ENCODE assay signal across 40 cellular contexts in the genomic region with DNA sequence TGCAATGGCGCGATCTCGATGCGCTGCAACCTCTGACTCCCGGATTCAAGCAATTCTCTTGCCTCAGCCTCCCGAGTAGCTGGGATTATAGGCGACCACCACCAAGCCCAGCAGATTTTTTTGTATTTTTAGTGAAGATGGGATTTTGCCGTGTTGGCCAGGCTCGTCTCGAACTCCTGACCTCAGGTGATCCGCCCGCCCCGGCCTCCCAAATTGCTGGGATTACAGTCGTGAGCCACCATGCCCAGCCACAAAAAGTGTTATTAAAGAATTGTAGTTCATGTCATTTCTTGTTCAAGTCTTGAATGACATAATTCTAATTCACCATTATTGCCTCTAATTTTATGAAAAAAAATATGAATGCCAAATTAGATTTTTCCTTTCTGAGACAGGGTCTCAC.
"Had no signal": no experiment of that assay in that cellular context is flagged by ENCODE, and none has a peak within 500 bp of the region (broad histone marks: within the 10 kb centered on the region; RNA-seq: fewer than 3 reads in every experiment).

No MANE protein-coding gene starts in this region.

- H3K27ac Mint-ChIP-seq: activated naive CD4-positive, alpha-beta T cell treated with anti-CD3 and anti-CD28 coated beads for 36 hours; activated naive CD4-positive, alpha-beta T cell treated with anti-CD3 and anti-CD28 coated beads, Interleukin-2, amount 10 ng/mL, durations not matched to agents 7 days and 5 days; activated naive CD4-positive, alpha-beta T cell treated with anti-CD3 and anti-CD28 coated beads, Interleukin-2, amount 50 U/mL, for 24 hours; activated naive CD4-positive, alpha-beta T cell treated with anti-CD3 and anti-CD28 coated beads, Interleukin-2, amount 50 U/mL, for 72 hours; activated naive CD8-positive, alpha-beta T cell; activated naive CD8-positive, alpha-beta T cell treated with anti-CD3 and anti-CD28 coated beads for 36 hours; activated naive CD8-positive, alpha-beta T cell treated with anti-CD3 and anti-CD28 coated beads, Interleukin-2, amount 10 ng/mL, durations not matched to agents 7 days and 5 days; activated naive CD8-positive, alpha-beta T cell treated with anti-CD3 and anti-CD28 coated beads, Interleukin-2, amount 50 U/mL, for 24 hours; activated T-cell treated with anti-CD3 and anti-CD28 coated beads, Interleukin-2, amount 50 U/mL, for 24 hours; activated T-cell treated with anti-CD3 and anti-CD28 coated beads, Interleukin-2, amount 50 U/mL, for 72 hours; activated T-helper 1 cell treated with anti-CD3 and anti-CD28 coated beads, Interleukin-12 subunit alpha, Interleukin-12 subunit beta, Interleukin-2, Interleukin-4 antibody, amounts not matched to agents 30 ng/mL and 10 ng/mL and 1 ng/mL, durations not matched to agents 14 hours and 24 hours and 36 hours; activated T-helper 2 cell treated with anti-CD3 and anti-CD28 coated beads, Interferon-gamma antibody, Interleukin-2, Interleukin-4, amounts not matched to agents 10 μg/mL and 5 μg/mL and 100 μg/mL, durations not matched to agents 14 hours and 24 hours and 36 hours; brain had no signal

- H3K4me3 Mint-ChIP-seq: activated naive CD4-positive, alpha-beta T cell treated with anti-CD3 and anti-CD28 coated beads for 36 hours; activated naive CD4-positive, alpha-beta T cell treated with anti-CD3 and anti-CD28 coated beads, Interleukin-2, amount 10 ng/mL, durations not matched to agents 7 days and 5 days; activated naive CD4-positive, alpha-beta T cell treated with anti-CD3 and anti-CD28 coated beads, Interleukin-2, amount 50 U/mL, for 24 hours; activated naive CD8-positive, alpha-beta T cell; activated naive CD8-positive, alpha-beta T cell treated with anti-CD3 and anti-CD28 coated beads for 36 hours; activated naive CD8-positive, alpha-beta T cell treated with anti-CD3 and anti-CD28 coated beads, Interleukin-2, amount 10 ng/mL, durations not matched to agents 7 days and 5 days; activated naive CD8-positive, alpha-beta T cell treated with anti-CD3 and anti-CD28 coated beads, Interleukin-2, amount 50 U/mL, for 24 hours; activated T-cell treated with anti-CD3 and anti-CD28 coated beads, Interleukin-2, amount 50 U/mL, for 24 hours; activated T-cell treated with anti-CD3 and anti-CD28 coated beads, Interleukin-2, amount 50 U/mL, for 4 hours; activated T-cell treated with anti-CD3 and anti-CD28 coated beads, Interleukin-2, amount 50 U/mL, for 72 hours; activated T-helper 1 cell treated with anti-CD3 and anti-CD28 coated beads, Interleukin-12 subunit alpha, Interleukin-12 subunit beta, Interleukin-2, Interleukin-4 antibody, amounts not matched to agents 30 ng/mL and 10 ng/mL and 1 ng/mL, durations not matched to agents 14 hours and 24 hours and 36 hours; activated T-helper 17 cell treated with anti-CD3 and anti-CD28 coated beads, Interleukin-2, amount 50 U/mL, for 72 hours; brain; central memory CD8-positive, alpha-beta T cell had no signal

- H3K4me1 Mint-ChIP-seq: activated naive CD4-positive, alpha-beta T cell treated with anti-CD3 and anti-CD28 coated beads, Interleukin-2, amount 10 ng/mL, durations not matched to agents 7 days and 5 days; activated naive CD4-positive, alpha-beta T cell treated with anti-CD3 and anti-CD28 coated beads, Interleukin-2, amount 50 U/mL, for 24 hours; activated naive CD8-positive, alpha-beta T cell treated with anti-CD3 and anti-CD28 coated beads for 36 hours; activated naive CD8-positive, alpha-beta T cell treated with anti-CD3 and anti-CD28 coated beads, Interleukin-2, amount 10 ng/mL, durations not matched to agents 7 days and 5 days; activated naive CD8-positive, alpha-beta T cell treated with anti-CD3 and anti-CD28 coated beads, Interleukin-2, amount 50 U/mL, for 24 hours; activated T-helper 17 cell treated with anti-CD3 and anti-CD28 coated beads, Interleukin-2, amount 50 U/mL, for 72 hours; brain had no signal

- FAIRE-seq: astrocyte, bronchial epithelial cell had no signal

- H3K27me3 ChIP-seq: adrenal gland, ascending aorta, body of pancreas, brain microvascular endothelial cell, breast epithelium, cardiac muscle cell had no signal

- H3K27me3 Mint-ChIP-seq: activated naive CD4-positive, alpha-beta T cell treated with anti-CD3 and anti-CD28 coated beads, Interleukin-2, amount 10 ng/mL, durations not matched to agents 7 days and 5 days; activated naive CD4-positive, alpha-beta T cell treated with anti-CD3 and anti-CD28 coated beads, Interleukin-2, amount 50 U/mL, for 24 hours; activated naive CD8-positive, alpha-beta T cell; activated naive CD8-positive, alpha-beta T cell treated with anti-CD3 and anti-CD28 coated beads for 36 hours; activated naive CD8-positive, alpha-beta T cell treated with anti-CD3 and anti-CD28 coated beads, Interleukin-2, amount 10 ng/mL, durations not matched to agents 7 days and 5 days; activated naive CD8-positive, alpha-beta T cell treated with anti-CD3 and anti-CD28 coated beads, Interleukin-2, amount 50 U/mL, for 24 hours; activated T-cell treated with anti-CD3 and anti-CD28 coated beads, Interleukin-2, amount 50 U/mL, for 24 hours; activated T-helper 17 cell treated with anti-CD3 and anti-CD28 coated beads, Interleukin-2, amount 50 U/mL, for 72 hours; brain; central memory CD8-positive, alpha-beta T cell had no signal

- H3K4me3 ChIP-seq: adrenal gland, ascending aorta, body of pancreas, breast epithelium, cardiac muscle cell had no signal

- H3K36me3 ChIP-seq: ascending aorta, breast epithelium, cardiac muscle cell had no signal

- ATAC-seq: activated naive CD4-positive, alpha-beta T cell treated with anti-CD3 and anti-CD28 coated beads, Interleukin-2, amount 50 U/mL, for 72 hours; activated naive CD8-positive, alpha-beta T cell treated with anti-CD3 and anti-CD28 coated beads, Interleukin-2, amount 50 U/mL, for 24 hours; activated T-cell treated with anti-CD3 and anti-CD28 coated beads, Interleukin-2, amount 50 U/mL, for 4 hours; activated T-cell treated with anti-CD3 and anti-CD28 coated beads, Interleukin-2, amount 50 U/mL, for 72 hours; activated T-helper 17 cell treated with anti-CD3 and anti-CD28 coated beads, Interleukin-2, amount 50 U/mL, for 72 hours; body of pancreas had no signal

- H3K9me3 Mint-ChIP-seq: activated naive CD4-positive, alpha-beta T cell treated with anti-CD3 and anti-CD28 coated beads for 36 hours; activated naive CD4-positive, alpha-beta T cell treated with anti-CD3 and anti-CD28 coated beads, Interleukin-2, amount 10 ng/mL, durations not matched to agents 7 days and 5 days; activated naive CD4-positive, alpha-beta T cell treated with anti-CD3 and anti-CD28 coated beads, Interleukin-2, amount 50 U/mL, for 24 hours; activated naive CD8-positive, alpha-beta T cell treated with anti-CD3 and anti-CD28 coated beads for 36 hours; activated T-cell treated with anti-CD3 and anti-CD28 coated beads, Interleukin-2, amount 50 U/mL, for 4 hours had no signal

- H3K4me1 ChIP-seq: adrenal gland, ascending aorta, body of pancreas, breast epithelium had no signal

- DNase-seq: activated effector memory CD4-positive, alpha-beta T cell treated with anti-CD3 and anti-CD28 coated beads, Interleukin-2, amount 50 U/mL, for 16 hours; activated effector memory CD4-positive, alpha-beta T cell treated with Interleukin-2 at 50 U/mL for 16 hours; activated gamma-delta T cell; activated gamma-delta T cell treated with Interleukin-2 at 50 U/mL for 16 hours; activated naive CD4-positive, alpha-beta T cell; activated naive CD4-positive, alpha-beta T cell treated with anti-CD3 and anti-CD28 coated beads for 36 hours; activated naive CD4-positive, alpha-beta T cell treated with anti-CD3 and anti-CD28 coated beads, Interleukin-2, amount 10 ng/mL, durations not matched to agents 7 days and 5 days; activated naive CD4-positive, alpha-beta T cell treated with anti-CD3 and anti-CD28 coated beads, Interleukin-2, amount 50 U/mL, for 16 hours; activated naive CD4-positive, alpha-beta T cell treated with Interleukin-2 at 50 U/mL for 16 hours; activated naive CD8-positive, alpha-beta T cell treated with anti-CD3 and anti-CD28 coated beads for 36 hours; activated naive CD8-positive, alpha-beta T cell treated with anti-CD3 and anti-CD28 coated beads, Interleukin-2, amount 10 ng/mL, durations not matched to agents 7 days and 5 days; activated naive CD8-positive, alpha-beta T cell treated with anti-CD3 and anti-CD28 coated beads, Interleukin-2, amount 50 U/mL, for 24 hours; activated T-cell treated with anti-CD3 and anti-CD28 coated beads, Interleukin-2, amount 50 U/mL, for 1 hour; activated T-cell treated with anti-CD3 and anti-CD28 coated beads, Interleukin-2, amount 50 U/mL, for 24 hours; activated T-cell treated with anti-CD3 and anti-CD28 coated beads, Interleukin-2, amount 50 U/mL, for 4 hours; activated T-cell treated with anti-CD3 and anti-CD28 coated beads, Interleukin-2, amount 50 U/mL, for 48 hours; activated T-cell treated with anti-CD3 and anti-CD28 coated beads, Interleukin-2, amount 50 U/mL, for 72 hours; adrenal gland; amniotic stem cell; amygdala; anterior cingulate cortex; aorta; body of pancreas; brain microvascular endothelial cell; caudate nucleus; central memory CD4-positive, alpha-beta T cell; cerebellar nuclear complex had no signal

- H3K27ac ChIP-seq: adrenal gland, ascending aorta, body of pancreas, brain microvascular endothelial cell, breast epithelium, cardiac muscle cell had no signal

- H3K9me3 ChIP-seq: adrenal gland, ascending aorta, body of pancreas, breast epithelium had no signal
